In the genomic region with DNA sequence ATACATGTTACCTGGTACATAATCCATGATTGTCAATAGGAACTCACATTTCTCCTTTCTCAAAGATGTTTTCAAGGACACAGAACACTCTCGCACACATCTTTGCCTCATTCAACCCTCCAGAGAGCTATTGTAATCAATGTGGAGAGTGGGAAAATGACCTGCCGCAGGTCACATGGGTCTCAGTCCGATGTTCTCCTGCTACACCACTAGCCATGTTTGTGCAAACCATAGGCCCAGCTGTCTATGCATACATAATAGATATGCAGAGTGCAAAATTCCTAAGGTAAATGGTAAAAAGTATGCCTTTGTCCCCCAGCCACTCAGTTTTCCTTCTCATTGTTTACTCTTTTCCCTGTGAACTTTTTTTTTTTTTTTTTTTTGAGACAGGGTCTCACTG, we compare ENCODE assay signal across 18 cellular contexts.
DNase-seq lines count a peak whose midpoint lies in the region; ATAC-seq, FAIRE-seq and TF ChIP-seq lines count a peak whose summit lies in the region.
"Had no signal": no experiment of that assay in that cellular context is flagged by ENCODE, and none has a peak within 500 bp of the region (broad histone marks: within the 10 kb centered on the region; RNA-seq: fewer than 3 reads in every experiment).

No MANE protein-coding gene starts in this region.

- H3K9ac ChIP-seq in NT2/D1 (ENCODE audit: insufficient read length, low read depth) (peak overlapping the region; percentile 59), PC-3 (ENCODE audit: low read length) (no peak overlapping the region)

- H3K9me2 ChIP-seq in hepatocyte (replicated peaks; ENCODE audit: insufficient read depth) (no peaks in the 10 kb centered on the region), PC-3 (replicated peaks; ENCODE audit: low read length) (no peaks in the 10 kb centered on the region)

- no peak for TF ChIP-seq POLR2A in A549 (IDR thresholded peaks at IDR 0.05; ENCODE audit: low read length)

- TF ChIP-seq CTCF in A549 (IDR thresholded peaks at IDR 0.05) (no peak), hepatocyte (IDR thresholded peaks at IDR 0.05; ENCODE audit: poor library complexity) (no peak), osteoblast (IDR thresholded peaks at IDR 0.05; ENCODE audit: extremely low read depth, low read depth, low read length) (no peak), PC-3 (conservative IDR thresholded peaks at IDR 0.05; ENCODE audit: low read depth, low read length) (no peak)

- peak overlapping the region in 1 of 2 experiments; percentile 55; a peak in 4 of 6 replicates for H3K27ac ChIP-seq in A549
- H3K27ac ChIP-seq in hepatocyte: peak overlapping the region; percentile 83
- H3K27ac ChIP-seq in osteoblast (ENCODE audit: low read depth, low read length): peak overlapping the region; percentile 70
- no peak overlapping the region for H3K27ac ChIP-seq in PC-3 (ENCODE audit: low read length)

- H3K4me2 ChIP-seq in A549 (peak overlapping the region; percentile 70), hepatocyte (peak overlapping the region; percentile 66), osteoblast (ENCODE audit: insufficient read depth, low read length) (no peak overlapping the region), PC-3 (ENCODE audit: low read length) (no peak overlapping the region)

- TF ChIP-seq EP300 in A549 (IDR thresholded peaks at IDR 0.05): no peak

- no peaks in the 10 kb centered on the region for H3K27me3 ChIP-seq in NT2/D1 (ENCODE audit: insufficient read depth, insufficient read length)
- H3K27me3 ChIP-seq in hepatocyte: no peaks in the 10 kb centered on the region
- H3K27me3 ChIP-seq in osteoblast (ENCODE audit: insufficient read depth, low read length): no peaks in the 10 kb centered on the region
- H3K27me3 ChIP-seq in PC-3 (ENCODE audit: low read length): no peaks in the 10 kb centered on the region
- H3K27me3 ChIP-seq: pancreas had no signal

- ATAC-seq in A549 (peak; percentile 24 to 32; a peak in 4 of 6 replicates), PC-3 (no peak)
- ATAC-seq: activated CD8-positive, alpha-beta memory T cell treated with anti-CD3 and anti-CD28 coated beads, Interleukin-2, amount 10 ng/mL, durations not matched to agents 7 days and 5 days; CD8-positive, alpha-beta T cell; Right ventricle myocardium inferior; stimulated activated memory B cell treated with anti-CD40 and anti-IgM and Interleukin-4, amounts not matched to agents 10 μg/mL and 1 μg/mL and 100 μg/mL, for 72 hours had no signal

- TF ChIP-seq RAD21 in A549 (conservative IDR thresholded peaks at IDR 0.05 in 1 of 2, IDR thresholded peaks at IDR 0.05 in 1 of 2): no peak

- H3K9me3 ChIP-seq in A549: no peaks in the 10 kb centered on the region
- H3K9me3 ChIP-seq in NT2/D1 (ENCODE audit: insufficient read depth, low read length): peaks cover 14% of the 10 kb centered on the region
- no peaks in the 10 kb centered on the region for H3K9me3 ChIP-seq in hepatocyte (ENCODE audit: low read depth)
- H3K9me3 ChIP-seq in osteoblast (ENCODE audit: low read depth, low read length): no peaks in the 10 kb centered on the region
- no peaks in the 10 kb centered on the region for H3K9me3 ChIP-seq in PC-3 (ENCODE audit: low read length)
- H3K9me3 ChIP-seq: pancreas had no signal

- no peaks in the 10 kb centered on the region for H3F3A ChIP-seq in PC-3 (ENCODE audit: low read length, unreplicated experiment)

- no TSS peak for BruUV-seq in PC-3 (replicated peaks; lab: Mats Ljungman, UMichigan)

- H4K20me1 ChIP-seq in hepatocyte (ENCODE audit: insufficient read depth, poor library complexity, severe bottlenecking) (no peaks in the 10 kb centered on the region), osteoblast (ENCODE audit: insufficient read depth, low read length) (no peaks in the 10 kb centered on the region), PC-3 (ENCODE audit: low read length) (no peaks in the 10 kb centered on the region)

- H2AFZ ChIP-seq in hepatocyte (no peak overlapping the region), osteoblast (ENCODE audit: low read length) (no peak overlapping the region), PC-3 (ENCODE audit: low read length) (no peak overlapping the region)

- no peak for DNase-seq in A549 (ENCODE audit: low read depth in 1 of 2, low spot score in 1 of 2)
- no peak for DNase-seq in NT2/D1 (ENCODE audit: low read depth, low spot score)
- no peak for DNase-seq in hepatocyte (ENCODE audit: low spot score)
- DNase-seq in osteoblast (ENCODE audit: insufficient read length, low spot score, missing footprints): no peak
- no peak for DNase-seq in NCI-H146 treated with DMSO at 0.1 percent for 48 hours (lab: John Stamatoyannopoulos, UW; ENCODE audit: unreplicated experiment)
- no peak for DNase-seq in PC-3
- DNase-seq in NCI-H345 treated with DMSO at 0.1 percent for 48 hours (lab: John Stamatoyannopoulos, UW; ENCODE audit: unreplicated experiment): no peak
- DNase-seq in DMS79 treated with DMSO at 0.1 percent for 48 hours (lab: John Stamatoyannopoulos, UW): no peak
- DNase-seq: activated CD4-positive, CD25-positive, alpha-beta regulatory T cell treated with anti-CD3 and anti-CD28 coated beads, Interleukin-2, amount 50 U/mL, for 72 hours; activated CD8-positive, alpha-beta memory T cell treated with anti-CD3 and anti-CD28 coated beads, Interleukin-2, amount 10 ng/mL, durations not matched to agents 7 days and 5 days; CD8-positive, alpha-beta T cell; DND-41; KG1; NCI-H1105; pancreas had no signal

- no peak overlapping the region for H3K4me3 ChIP-seq in A549
- peak overlapping the region; percentile 1 for H3K4me3 ChIP-seq in NT2/D1 (ENCODE audit: insufficient read length, low read depth)
- no peak overlapping the region for H3K4me3 ChIP-seq in hepatocyte
- H3K4me3 ChIP-seq in osteoblast (ENCODE audit: insufficient read depth, low read length): no peak overlapping the region
- H3K4me3 ChIP-seq in PC-3 (ENCODE audit: low read length): no peak overlapping the region
- H3K4me3 ChIP-seq: pancreas had no signal

- CTCF ChIA-PET in A549 (lab: Yijun Ruan, JAX): interaction anchor here (1.0 to 1.3 kb wide), 3 partner anchors 15 to 64 kb away, joined by 3 to 6 read pairs (median 4); no protein-coding TSS in a partner anchor
- CTCF ChIA-PET in PC-3 (lab: Charles Lee): no interaction called here

- FAIRE-seq in A549 (lab: Jason Lieb, UNC): no peak
- FAIRE-seq: kidney, pancreas had no signal

- 83% methylated on average over 3 of the region's 3 CpGs for WGBS in A549 (ENCODE audit: missing lambda C conversion rate)
- 52% methylated on average over 3 of the region's 3 CpGs for whole genome bisulfite sequencing in hepatocyte (ENCODE audit: low lambda C conversion rate, missing lambda C conversion rate)

- H3K79me2 ChIP-seq in hepatocyte (no peaks in the 10 kb centered on the region), osteoblast (ENCODE audit: insufficient read depth, low read length) (no peaks in the 10 kb centered on the region), PC-3 (ENCODE audit: low read length) (no peaks in the 10 kb centered on the region)

- intact Hi-C loops in PC-3 (cut with micrococcal nuclease): no loop called here

- H3K4me1 ChIP-seq in A549 (peaks cover 16% of the 10 kb centered on the region), NT2/D1 (ENCODE audit: insufficient read depth, insufficient read length) (no peaks in the 10 kb centered on the region), hepatocyte (ENCODE audit: insufficient read depth) (peaks cover 14% of the 10 kb centered on the region), osteoblast (ENCODE audit: insufficient read depth, low read length) (peaks cover 9% of the 10 kb centered on the region), PC-3 (ENCODE audit: insufficient read depth, low read length) (no peaks in the 10 kb centered on the region)
- H3K4me1 ChIP-seq: pancreas had no signal

- POLR2A ChIA-PET in A549 (lab: Yijun Ruan, JAX): no interaction called here
- POLR2A ChIA-PET in PC-3 (lab: Charles Lee; ENCODE audit: unreplicated experiment): no interaction called here

- H3K36me3 ChIP-seq in NT2/D1 (ENCODE audit: insufficient read depth, insufficient read length, low read length) (no peaks in the 10 kb centered on the region), hepatocyte (replicated peaks; ENCODE audit: insufficient read depth, low read depth) (no peaks in the 10 kb centered on the region), osteoblast (ENCODE audit: insufficient read depth, low read length) (no peaks in the 10 kb centered on the region), PC-3 (ENCODE audit: low read depth, low read length) (no peaks in the 10 kb centered on the region)
- H3K36me3 ChIP-seq: pancreas had no signal

TF ChIP-seq in A549, 52 proteins besides CTCF, POLR2A, EP300 and RAD21:
- TF ChIP-seq JUNB (IDR thresholded peaks at IDR 0.05) (no peak), PHF8 (IDR thresholded peaks at IDR 0.05; ENCODE audit: borderline replicate concordance, low read depth) (no peak), CBX2 (IDR thresholded peaks at IDR 0.05; ENCODE audit: borderline replicate concordance, low read depth) (no peak), GATA3 (IDR thresholded peaks at IDR 0.05; ENCODE audit: borderline replicate concordance) (no peak), MAX (IDR thresholded peaks at IDR 0.05) (no peak), TFCP2L1 (CRISPR knock-in tag; IDR thresholded peaks at IDR 0.05) (no peak), ATOH8 (CRISPR knock-in tag; IDR thresholded peaks at IDR 0.05; ENCODE audit: low read depth) (no peak), ESRRA (IDR thresholded peaks at IDR 0.05; ENCODE audit: borderline replicate concordance, low read length) (no peak), RCOR1 (IDR thresholded peaks at IDR 0.05; ENCODE audit: low read depth, low read length) (no peak), FOSL2 (IDR thresholded peaks at IDR 0.05) (no peak), FOSL2 (CRISPR knock-in tag; IDR thresholded peaks at IDR 0.05) (no peak), HOXB13 (CRISPR knock-in tag; IDR thresholded peaks at IDR 0.05; ENCODE audit: low read depth) (no peak), NFE2L2 (conservative IDR thresholded peaks at IDR 0.05; ENCODE audit: low read length) (no peak), MAFK (IDR thresholded peaks at IDR 0.05; ENCODE audit: partially characterized antibody) (no peak), ZC3H11A (IDR thresholded peaks at IDR 0.05) (no peak)
- TF ChIP-seq, protein P1, sequence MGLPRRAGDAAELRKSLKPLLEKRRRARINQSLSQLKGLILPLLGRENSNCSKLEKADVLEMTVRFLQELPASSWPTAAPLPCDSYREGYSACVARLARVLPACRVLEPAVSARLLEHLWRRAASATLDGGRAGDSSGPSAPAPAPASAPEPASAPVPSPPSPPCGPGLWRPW (IDR thresholded peaks at IDR 0.05): no peak

Comparison
In these comparisons a context has a peak if more than half of its experiments do, and no peak if none do; other contexts are left out.
1. H3K4me2 ChIP-seq: peak in A549 (single experiment) and hepatocyte (single experiment); none in osteoblast (single experiment) and PC-3 (single experiment).